Comparison of ENCODE assay signal across 20 cellular contexts in genomic region chr1:200401263-200401662, GRCh38.
"Had no signal": no experiment of that assay in that cellular context is flagged by ENCODE, and none has a peak within 500 bp of the region (broad histone marks: within the 10 kb centered on the region; RNA-seq: fewer than 3 reads in every experiment).

No MANE protein-coding gene starts in this region.

- ATAC-seq: activated CD8-positive, alpha-beta T cell treated with anti-CD3 and anti-CD28 coated beads, Interleukin-2, amount 10 ng/mL, durations not matched to agents 7 days and 5 days; left cardiac atrium; pancreas; stimulated activated memory B cell treated with anti-CD40 and anti-IgM and Interleukin-4, amounts not matched to agents 10 μg/mL and 1 μg/mL and 100 μg/mL, for 72 hours had no signal

- H3K9me3 ChIP-seq: pancreas, transverse colon had no signal

- H3K4me3 ChIP-seq: lung, pancreas, transverse colon had no signal

- H3K27ac Mint-ChIP-seq: activated B cell treated with CpG ODN at 0.5 μM for 24 hours; activated CD8-positive, alpha-beta T cell treated with anti-CD3 and anti-CD28 coated beads, Interleukin-2, amount 10 ng/mL, durations not matched to agents 7 days and 5 days; activated naive CD8-positive, alpha-beta T cell; brain; stimulated activated memory B cell treated with anti-CD40 and anti-IgM and Interleukin-4, amounts not matched to agents 10 μg/mL and 1 μg/mL and 100 μg/mL, for 72 hours; T-helper 1 cell treated with Interleukin-12 subunit alpha and Interleukin-12 subunit beta and Interleukin-4 antibody, amounts not matched to agents 30 μg/mL and 1 μg/mL, for 36 hours had no signal

- H3K27me3 ChIP-seq: pancreas, transverse colon had no signal

- H3K4me3 Mint-ChIP-seq: activated B cell treated with CpG ODN at 0.5 μM for 24 hours; activated CD8-positive, alpha-beta T cell treated with anti-CD3 and anti-CD28 coated beads, Interleukin-2, amount 10 ng/mL, durations not matched to agents 7 days and 5 days; activated naive CD8-positive, alpha-beta T cell; central memory CD8-positive, alpha-beta T cell; immature natural killer cell; stimulated activated memory B cell treated with anti-CD40 and anti-IgM and Interleukin-4, amounts not matched to agents 10 μg/mL and 1 μg/mL and 100 μg/mL, for 72 hours; T-helper 1 cell treated with Interleukin-12 subunit alpha and Interleukin-12 subunit beta and Interleukin-4 antibody, amounts not matched to agents 30 μg/mL and 1 μg/mL, for 36 hours had no signal

- H3K36me3 ChIP-seq: transverse colon had no signal

- H3K27me3 Mint-ChIP-seq: activated B cell treated with CpG ODN at 0.5 μM for 24 hours; activated naive CD8-positive, alpha-beta T cell; brain; central memory CD8-positive, alpha-beta T cell; stimulated activated memory B cell treated with anti-CD40 and anti-IgM and Interleukin-4, amounts not matched to agents 10 μg/mL and 1 μg/mL and 100 μg/mL, for 72 hours had no signal

- DNase-seq: activated B cell treated with CpG ODN at 0.5 μM for 24 hours; activated CD4-positive, alpha-beta T cell treated with anti-CD3 and anti-CD28 coated beads for 48 hours; activated CD8-positive, alpha-beta memory T cell treated with anti-CD3 and anti-CD28 coated beads, Interleukin-2, amount 50 U/mL, for 4 hours; activated CD8-positive, alpha-beta T cell treated with anti-CD3 and anti-CD28 coated beads, Interleukin-2, amount 10 ng/mL, durations not matched to agents 7 days and 5 days; activated gamma-delta T cell treated with Interleukin-2 at 50 U/mL for 16 hours; activated T-cell treated with anti-CD3 and anti-CD28 coated beads, Interleukin-2, amount 50 U/mL, for 48 hours; amniotic stem cell; cortex of kidney; effector CD8-positive, alpha-beta T cell; immature natural killer cell; left cardiac atrium; pancreas; transverse colon had no signal

- H3K27ac ChIP-seq: epithelial cell of prostate, pancreas, transverse colon had no signal

- H3K9me3 Mint-ChIP-seq: activated B cell treated with CpG ODN at 0.5 μM for 24 hours; central memory CD8-positive, alpha-beta T cell; immature natural killer cell; stimulated activated memory B cell treated with anti-CD40 and anti-IgM and Interleukin-4, amounts not matched to agents 10 μg/mL and 1 μg/mL and 100 μg/mL, for 72 hours; T-helper 1 cell treated with Interleukin-12 subunit alpha and Interleukin-12 subunit beta and Interleukin-4 antibody, amounts not matched to agents 30 μg/mL and 1 μg/mL, for 36 hours had no signal
